2 cellular contexts compared by ENCODE assay signal in genomic region chr4:110636231-110636676, GRCh38.
TF ChIP-seq lines count a peak whose summit lies in the region.

No MANE protein-coding gene starts in this region.

TF ChIP-seq in A549, 52 proteins besides CTCF, POLR2A, EP300 and RAD21:
- no peak for TF ChIP-seq CBX2 (IDR thresholded peaks at IDR 0.05; ENCODE audit: borderline replicate concordance, low read depth)
- TF ChIP-seq PBX3 (IDR thresholded peaks at IDR 0.05): no peak
- TF ChIP-seq SREBF2 (IDR thresholded peaks at IDR 0.05): no peak
- TF ChIP-seq ESRRA (IDR thresholded peaks at IDR 0.05; ENCODE audit: borderline replicate concordance, low read length): no peak
- TF ChIP-seq TP53 (CRISPR knock-in tag; IDR thresholded peaks at IDR 0.05): no peak
- TF ChIP-seq RNF2 (IDR thresholded peaks at IDR 0.05; ENCODE audit: borderline replicate concordance, low read depth): no peak
- TF ChIP-seq HDAC2 (IDR thresholded peaks at IDR 0.05): no peak
- TF ChIP-seq NFE2L2 (conservative IDR thresholded peaks at IDR 0.05; ENCODE audit: low read length): no peak
- no peak for TF ChIP-seq HMGXB4 (CRISPR knock-in tag; IDR thresholded peaks at IDR 0.05; ENCODE audit: borderline replicate concordance)
- no peak for TF ChIP-seq BHLHE40 (IDR thresholded peaks at IDR 0.05; ENCODE audit: low read depth, low read length)
- no peak for TF ChIP-seq CEBPB (IDR thresholded peaks at IDR 0.05)

TF ChIP-seq in H1, 55 proteins besides CTCF, POLR2A, EP300 and RAD21:
- TF ChIP-seq USF2 (IDR thresholded peaks at IDR 0.05; ENCODE audit: low read length): no peak
- TF ChIP-seq TCF12 (IDR thresholded peaks at IDR 0.05; ENCODE audit: low read depth, low read length): no peak
- no peak for TF ChIP-seq YY1 (IDR thresholded peaks at IDR 0.05; ENCODE audit: low read depth, low read length)
TF ChIP-seq in H1: peak in this region for 0.
